18 cellular contexts compared by ENCODE assay signal in genomic region chr3:58104155-58104554, GRCh38.
A peak's percentile ranks its signal among the peaks of the same experiment; 100 is the strongest.
DNase-seq lines count a peak whose midpoint lies in the region; ATAC-seq and TF ChIP-seq lines count a peak whose summit lies in the region.
"Had no signal": no experiment of that assay in that cellular context is flagged by ENCODE, and none has a peak within 500 bp of the region (broad histone marks: within the 10 kb centered on the region; RNA-seq: fewer than 3 reads in every experiment).

No MANE protein-coding gene starts in this region.

- H3K9ac ChIP-seq in muscle layer of colon (ENCODE audit: low read length): peak overlapping the region; percentile 40
- H3K9ac ChIP-seq in stomach smooth muscle (ENCODE audit: low read length in 2 of 2): no peak overlapping the region
- H3K9ac ChIP-seq: GM23248 had no signal

- H3K4me1 Mint-ChIP-seq in chondrocyte (ENCODE audit: low read depth): peaks cover 14% of the 10 kb centered on the region
- H3K4me1 Mint-ChIP-seq: naive B cell had no signal

- peak overlapping the region; percentile 30 for H3K27ac Mint-ChIP-seq in chondrocyte (ENCODE audit: unreplicated experiment)
- H3K27ac Mint-ChIP-seq: stimulated activated effector memory CD8-positive, alpha-beta T cell treated with anti-CD3 and anti-CD28 coated beads, Interleukin-12 subunit alpha, Interleukin-12 subunit beta, amount 100 ng/mL, for 72 hours had no signal

- no peaks in the 10 kb centered on the region for H3K9me3 Mint-ChIP-seq in chondrocyte (ENCODE audit: low read depth)
- H3K9me3 Mint-ChIP-seq: CD8-positive, alpha-beta memory T cell; naive B cell; stimulated activated effector memory CD8-positive, alpha-beta T cell treated with anti-CD3 and anti-CD28 coated beads, Interleukin-12 subunit alpha, Interleukin-12 subunit beta, amount 100 ng/mL, for 72 hours had no signal

- no peaks in the 10 kb centered on the region for H3K9me3 ChIP-seq in RWPE2 (ENCODE audit: severe bottlenecking)
- no peaks in the 10 kb centered on the region for H3K9me3 ChIP-seq in muscle layer of colon (ENCODE audit: low read length)
- no peaks in the 10 kb centered on the region for H3K9me3 ChIP-seq in stomach smooth muscle (ENCODE audit: control insufficient read depth in 2 of 2, low read length in 2 of 2)
- H3K9me3 ChIP-seq in OCI-LY7 (ENCODE audit: low read length): no peaks in the 10 kb centered on the region
- H3K9me3 ChIP-seq: vagina had no signal

- peaks cover 23% of the 10 kb centered on the region for H3K36me3 Mint-ChIP-seq in chondrocyte (ENCODE audit: low read depth)

- CTCF ChIA-PET in OCI-LY7 (lab: Charles Lee; ENCODE audit: unreplicated experiment): no interaction called here

- H3K27ac ChIP-seq in RWPE2 (ENCODE audit: poor library complexity, severe bottlenecking) (peak overlapping the region; percentile 10), muscle layer of colon (ENCODE audit: low read depth, low read length) (peak overlapping the region; percentile 39), stomach smooth muscle (ENCODE audit: low read length) (peak overlapping the region; percentile 64), OCI-LY7 (ENCODE audit: low read depth, low read length, poor library complexity, severe bottlenecking) (no peak overlapping the region)
- H3K27ac ChIP-seq: GM23248, vagina had no signal

- POLR2A ChIA-PET in OCI-LY7 (lab: Charles Lee): no interaction called here

- H3K4me3 Mint-ChIP-seq in chondrocyte (ENCODE audit: unreplicated experiment): no peak overlapping the region
- H3K4me3 Mint-ChIP-seq: CD8-positive, alpha-beta memory T cell; naive B cell; stimulated activated effector memory CD8-positive, alpha-beta T cell treated with anti-CD3 and anti-CD28 coated beads, Interleukin-12 subunit alpha, Interleukin-12 subunit beta, amount 100 ng/mL, for 72 hours had no signal

- intact Hi-C loops in OCI-LY7 (cut with micrococcal nuclease; ENCODE audit: unreplicated experiment): no loop called here

- TF ChIP-seq CTCF in RWPE2 (IDR thresholded peaks at IDR 0.05; ENCODE audit: poor library complexity, severe bottlenecking) (no peak), chondrocyte (IDR thresholded peaks at IDR 0.05) (no peak), OCI-LY7 (conservative IDR thresholded peaks at IDR 0.05; ENCODE audit: low read length) (no peak)

- no peak overlapping the region for H3K4me2 ChIP-seq in OCI-LY7 (ENCODE audit: low read length)

- H3K27me3 ChIP-seq in RWPE2 (ENCODE audit: insufficient read depth, poor library complexity, severe bottlenecking) (no peaks in the 10 kb centered on the region), muscle layer of colon (ENCODE audit: control insufficient read depth in 1 of 2, insufficient read depth in 2 of 2, low read length in 2 of 2) (no peaks in the 10 kb centered on the region), stomach smooth muscle (ENCODE audit: control insufficient read depth in 1 of 2, insufficient read depth in 2 of 2, low read length in 2 of 2) (no peaks in the 10 kb centered on the region)
- H3K27me3 ChIP-seq: vagina had no signal

- no peak overlapping the region for H2AFZ ChIP-seq in OCI-LY7 (ENCODE audit: low read length)
- H2AFZ ChIP-seq: GM23248 had no signal

- H3K36me3 ChIP-seq in RWPE2 (ENCODE audit: low read depth) (peaks cover 97% of the 10 kb centered on the region), muscle layer of colon (ENCODE audit: insufficient read depth, low read length) (peaks cover 78% of the 10 kb centered on the region), stomach smooth muscle (ENCODE audit: control insufficient read depth in 2 of 2, insufficient read depth in 2 of 2, low read length in 2 of 2) (peaks cover 23 to 46% of the 10 kb centered on the region in 2 donors), OCI-LY7 (ENCODE audit: insufficient read depth, low read length) (peaks cover 37% of the 10 kb centered on the region; the same call in 1 of the 2 replicates)

- DNase-seq in RWPE2 (ENCODE audit: low spot score) (no peak), chondrocyte (ENCODE audit: low spot score) (no peak), NCI-H82 treated with DMSO at 0.1 percent for 48 hours (lab: John Stamatoyannopoulos, UW; ENCODE audit: unreplicated experiment) (no peak), OCI-LY7 (ENCODE audit: low spot score) (no peak), inferior parietal cortex (ENCODE audit: extremely low spot score) (no peak), OCI-M2 (lab: John Stamatoyannopoulos, UW; ENCODE audit: unreplicated experiment) (no peak)
- DNase-seq: activated CD4-positive, alpha-beta T cell treated with anti-CD3 and anti-CD28 coated beads, Interleukin-2, amount 50 U/mL, for 1 hour; erythroblast; glutamatergic neuron; GM23248; naive B cell; NCI-H1436 had no signal

- BruUV-seq in OCI-LY7 (replicated peaks; lab: Mats Ljungman, UMichigan): no TSS peak

- H4K20me1 ChIP-seq in OCI-LY7 (ENCODE audit: insufficient read depth, low read length): no peaks in the 10 kb centered on the region

- H3K4me3 ChIP-seq in RWPE2 (ENCODE audit: severe bottlenecking) (no peak overlapping the region), muscle layer of colon (ENCODE audit: low read depth in 1 of 2, low read length in 2 of 2) (no peak overlapping the region), stomach smooth muscle (ENCODE audit: low read length in 2 of 2) (peak overlapping the region; percentile 20 to 22), OCI-LY7 (ENCODE audit: low read depth, low read length, poor library complexity, severe bottlenecking) (no peak overlapping the region)
- H3K4me3 ChIP-seq: GM23248, vagina had no signal

- no peaks in the 10 kb centered on the region for H3K4me1 ChIP-seq in RWPE2 (ENCODE audit: insufficient read depth, poor library complexity, severe bottlenecking)
- H3K4me1 ChIP-seq in muscle layer of colon (ENCODE audit: insufficient read depth, low read length): peaks cover 45% of the 10 kb centered on the region
- H3K4me1 ChIP-seq in stomach smooth muscle (ENCODE audit: control insufficient read depth, insufficient read depth, low read length): peaks cover 28% of the 10 kb centered on the region
- no peaks in the 10 kb centered on the region for H3K4me1 ChIP-seq in OCI-LY7 (ENCODE audit: insufficient read depth, low read length, poor library complexity, severe bottlenecking)

- H3K9me2 ChIP-seq in OCI-LY7 (ENCODE audit: insufficient read depth, low read length): no peaks in the 10 kb centered on the region

- no peaks in the 10 kb centered on the region for H3K27me3 Mint-ChIP-seq in chondrocyte (ENCODE audit: low read depth)
- H3K27me3 Mint-ChIP-seq: naive B cell, progenitor cell of endocrine pancreas had no signal

- no peak for ATAC-seq in RWPE2 (ENCODE audit: low read depth)
- ATAC-seq: stimulated activated effector memory CD8-positive, alpha-beta T cell treated with anti-CD3 and anti-CD28 coated beads, Interleukin-12 subunit alpha, Interleukin-12 subunit beta, amount 100 ng/mL, for 72 hours had no signal

- H3K79me2 ChIP-seq in OCI-LY7 (ENCODE audit: insufficient read depth, low read depth, low read length): no peaks in the 10 kb centered on the region

Comparison
In these comparisons a context has a peak if more than half of its experiments do, and no peak if none do; other contexts are left out.
1. H3K4me3 ChIP-seq: peak in stomach smooth muscle (2 of 2); none in RWPE2 (single experiment), muscle layer of colon (0 of 2) and OCI-LY7 (single experiment).